ENCODE assay signal across 15 cellular contexts in genomic region chr22:27850000-27850465, GRCh38. TPM values are rescaled to one million over a fixed set of nuclear protein-coding genes. Genes with fewer than 3 reads are reported as not detected.
DNase-seq lines count a peak whose midpoint lies in the region; ATAC-seq and TF ChIP-seq lines count a peak whose summit lies in the region.
"Had no signal": no experiment of that assay in that cellular context is flagged by ENCODE, and none has a peak within 500 bp of the region (broad histone marks: within the 10 kb centered on the region; RNA-seq: fewer than 3 reads in every experiment).

No MANE protein-coding gene starts in this region.

- peaks cover 28% of the 10 kb centered on the region for H3K36me3 ChIP-seq in muscle layer of colon (ENCODE audit: insufficient read depth, low read length)
- peaks cover 0 to 64% (median 28%) of the 10 kb centered on the region in 3 donors for H3K36me3 ChIP-seq in tibial nerve

- ATAC-seq in GM18870 (IDR thresholded peaks at IDR 0.05; ENCODE audit: unreplicated experiment) = no peak

- intact Hi-C loops in activated T-helper 2 cell treated with anti-CD3 and anti-CD28 coated beads, Interferon-gamma antibody, Interleukin-2, Interleukin-4, amounts not matched to agents 10 μg/mL and 5 μg/mL and 100 μg/mL, durations not matched to agents 14 hours and 24 hours and 36 hours (cut with micrococcal nuclease) = no loop called here

- no peaks in the 10 kb centered on the region for H3K9me3 Mint-ChIP-seq in activated T-cell treated with anti-CD3 and anti-CD28 coated beads, Interleukin-2, amount 50 U/mL, for 24 hours
- no peaks in the 10 kb centered on the region for H3K9me3 Mint-ChIP-seq in activated T-helper 2 cell treated with anti-CD3 and anti-CD28 coated beads, Interferon-gamma antibody, Interleukin-2, Interleukin-4, amounts not matched to agents 10 μg/mL and 5 μg/mL and 100 μg/mL, durations not matched to agents 14 hours and 24 hours and 36 hours
- H3K9me3 Mint-ChIP-seq: activated naive CD8-positive, alpha-beta T cell treated with anti-CD3 and anti-CD28 coated beads, Interleukin-2, amount 10 ng/mL, durations not matched to agents 7 days and 5 days had no signal

- DNase-seq in activated T-cell treated with anti-CD3 and anti-CD28 coated beads, Interleukin-2, amount 50 U/mL, for 24 hours = no peak
- DNase-seq in activated T-cell treated with anti-CD3 and anti-CD28 coated beads for 4 hours (no peak), fibroblast of peridontal ligament (ENCODE audit: extremely low read depth) (peak; percentile 58), tibial nerve (ENCODE audit: low spot score in 2 of 2) (peak; percentile 18 to 56), germinal center (ENCODE audit: low spot score) (no peak)
- DNase-seq in activated T-helper 2 cell treated with anti-CD3 and anti-CD28 coated beads, Interferon-gamma antibody, Interleukin-2, Interleukin-4, amounts not matched to agents 10 μg/mL and 5 μg/mL and 100 μg/mL, durations not matched to agents 14 hours and 24 hours and 36 hours (ENCODE audit: low spot score) = no peak
- DNase-seq: activated CD4-positive, alpha-beta T cell treated with anti-CD3 and anti-CD28 coated beads, Interleukin-2, amount 50 U/mL, for 1 hour; activated naive CD8-positive, alpha-beta T cell treated with anti-CD3 and anti-CD28 coated beads, Interleukin-2, amount 10 ng/mL, durations not matched to agents 7 days and 5 days; kidney; NCI-H1105 treated with DMSO at 0.1 percent for 48 hours; NCI-H82; retina; SW 1271 had no signal

- peak overlapping the region; percentile 15 for H3K27ac ChIP-seq in muscle layer of colon (ENCODE audit: low read depth, low read length)
- peak overlapping the region in 2 of 4 donors; percentile 22 to 43 for H3K27ac ChIP-seq in tibial nerve

- TF ChIP-seq POLR2A in tibial nerve (IDR thresholded peaks at IDR 0.05) = no peak

- peaks cover 11% of the 10 kb centered on the region for H3K4me1 ChIP-seq in muscle layer of colon (ENCODE audit: insufficient read depth, low read length)
- peaks cover 0 to 19% (median 7%) of the 10 kb centered on the region in 4 donors for H3K4me1 ChIP-seq in tibial nerve

- H3K4me3 Mint-ChIP-seq in activated T-cell treated with anti-CD3 and anti-CD28 coated beads, Interleukin-2, amount 50 U/mL, for 24 hours = no peak overlapping the region
- no peak overlapping the region for H3K4me3 Mint-ChIP-seq in activated T-helper 2 cell treated with anti-CD3 and anti-CD28 coated beads, Interferon-gamma antibody, Interleukin-2, Interleukin-4, amounts not matched to agents 10 μg/mL and 5 μg/mL and 100 μg/mL, durations not matched to agents 14 hours and 24 hours and 36 hours (ENCODE audit: low read depth)
- H3K4me3 Mint-ChIP-seq: activated naive CD8-positive, alpha-beta T cell treated with anti-CD3 and anti-CD28 coated beads, Interleukin-2, amount 10 ng/mL, durations not matched to agents 7 days and 5 days had no signal

- peak overlapping the region; percentile 78 for H3K27ac Mint-ChIP-seq in activated T-cell treated with anti-CD3 and anti-CD28 coated beads, Interleukin-2, amount 50 U/mL, for 24 hours
- no peak overlapping the region for H3K27ac Mint-ChIP-seq in activated T-helper 2 cell treated with anti-CD3 and anti-CD28 coated beads, Interferon-gamma antibody, Interleukin-2, Interleukin-4, amounts not matched to agents 10 μg/mL and 5 μg/mL and 100 μg/mL, durations not matched to agents 14 hours and 24 hours and 36 hours

- peaks cover 91% of the 10 kb centered on the region for H3K36me3 Mint-ChIP-seq in activated T-cell treated with anti-CD3 and anti-CD28 coated beads, Interleukin-2, amount 50 U/mL, for 24 hours (ENCODE audit: low read depth)
- peaks cover 60% of the 10 kb centered on the region for H3K36me3 Mint-ChIP-seq in activated T-helper 2 cell treated with anti-CD3 and anti-CD28 coated beads, Interferon-gamma antibody, Interleukin-2, Interleukin-4, amounts not matched to agents 10 μg/mL and 5 μg/mL and 100 μg/mL, durations not matched to agents 14 hours and 24 hours and 36 hours (ENCODE audit: low read depth)

- WGBS in tibial nerve, 2 donors = 28 to 48% methylated on average over 6 of the region's 6 CpGs

- no peaks in the 10 kb centered on the region for H3K27me3 Mint-ChIP-seq in activated T-cell treated with anti-CD3 and anti-CD28 coated beads, Interleukin-2, amount 50 U/mL, for 24 hours
- no peaks in the 10 kb centered on the region for H3K27me3 Mint-ChIP-seq in activated T-helper 2 cell treated with anti-CD3 and anti-CD28 coated beads, Interferon-gamma antibody, Interleukin-2, Interleukin-4, amounts not matched to agents 10 μg/mL and 5 μg/mL and 100 μg/mL, durations not matched to agents 14 hours and 24 hours and 36 hours (ENCODE audit: low read depth)
- H3K27me3 Mint-ChIP-seq: activated naive CD8-positive, alpha-beta T cell treated with anti-CD3 and anti-CD28 coated beads, Interleukin-2, amount 10 ng/mL, durations not matched to agents 7 days and 5 days had no signal

- H3K9me3 ChIP-seq in muscle layer of colon (ENCODE audit: low read length) (no peaks in the 10 kb centered on the region), tibial nerve (no peaks in the 10 kb centered on the region)

- peaks cover 7% of the 10 kb centered on the region for H3K4me1 Mint-ChIP-seq in activated T-cell treated with anti-CD3 and anti-CD28 coated beads, Interleukin-2, amount 50 U/mL, for 24 hours (ENCODE audit: low read depth)
- H3K4me1 Mint-ChIP-seq in activated T-helper 2 cell treated with anti-CD3 and anti-CD28 coated beads, Interferon-gamma antibody, Interleukin-2, Interleukin-4, amounts not matched to agents 10 μg/mL and 5 μg/mL and 100 μg/mL, durations not matched to agents 14 hours and 24 hours and 36 hours (ENCODE audit: low read depth) = peaks cover 10% of the 10 kb centered on the region

- H3K27me3 ChIP-seq in muscle layer of colon (ENCODE audit: control insufficient read depth in 1 of 2, insufficient read depth in 2 of 2, low read length in 2 of 2) (no peaks in the 10 kb centered on the region), tibial nerve (no peaks in the 10 kb centered on the region)

- H3K4me3 ChIP-seq in muscle layer of colon (ENCODE audit: low read depth in 1 of 2, low read length in 2 of 2) = no peak overlapping the region
- no peak overlapping the region for H3K4me3 ChIP-seq in tibial nerve

- no peak for TF ChIP-seq EP300 in tibial nerve (IDR thresholded peaks at IDR 0.05)

- TF ChIP-seq CTCF in tibial nerve (IDR thresholded peaks at IDR 0.05) = no peak

- no peak overlapping the region for H3K9ac ChIP-seq in muscle layer of colon (ENCODE audit: low read length)

RNA-seq across cellular contexts. Expression of gene MN1, which starts 48.5 kb away (rescaled TPM):
- 1 to 10 TPM; 3.9 to 8.2 (median 6.0) TPM for total RNA-seq in tibial nerve
- total RNA-seq in activated T-helper 2 cell treated with anti-CD3 and anti-CD28 coated beads, Interferon-gamma antibody, Interleukin-2, Interleukin-4, amounts not matched to agents 10 μg/mL and 5 μg/mL and 100 μg/mL, durations not matched to agents 14 hours and 24 hours and 36 hours = 0.09 and 0.16 TPM in 2 replicates

Comparison
In these comparisons a context has a peak if more than half of its experiments do, and no peak if none do; other contexts are left out.
1. DNase-seq: peak in fibroblast of peridontal ligament (single experiment) and tibial nerve (2 of 2); none in activated T-cell treated with anti-CD3 and anti-CD28 coated beads, Interleukin-2, amount 50 U/mL, for 24 hours (single experiment), activated T-cell treated with anti-CD3 and anti-CD28 coated beads for 4 hours (single experiment), germinal center (single experiment) and activated T-helper 2 cell treated with anti-CD3 and anti-CD28 coated beads, Interferon-gamma antibody, Interleukin-2, Interleukin-4, amounts not matched to agents 10 μg/mL and 5 μg/mL and 100 μg/mL, durations not matched to agents 14 hours and 24 hours and 36 hours (single experiment).